Comparison of ENCODE assay signal across 9 cellular contexts in the genomic region with DNA sequence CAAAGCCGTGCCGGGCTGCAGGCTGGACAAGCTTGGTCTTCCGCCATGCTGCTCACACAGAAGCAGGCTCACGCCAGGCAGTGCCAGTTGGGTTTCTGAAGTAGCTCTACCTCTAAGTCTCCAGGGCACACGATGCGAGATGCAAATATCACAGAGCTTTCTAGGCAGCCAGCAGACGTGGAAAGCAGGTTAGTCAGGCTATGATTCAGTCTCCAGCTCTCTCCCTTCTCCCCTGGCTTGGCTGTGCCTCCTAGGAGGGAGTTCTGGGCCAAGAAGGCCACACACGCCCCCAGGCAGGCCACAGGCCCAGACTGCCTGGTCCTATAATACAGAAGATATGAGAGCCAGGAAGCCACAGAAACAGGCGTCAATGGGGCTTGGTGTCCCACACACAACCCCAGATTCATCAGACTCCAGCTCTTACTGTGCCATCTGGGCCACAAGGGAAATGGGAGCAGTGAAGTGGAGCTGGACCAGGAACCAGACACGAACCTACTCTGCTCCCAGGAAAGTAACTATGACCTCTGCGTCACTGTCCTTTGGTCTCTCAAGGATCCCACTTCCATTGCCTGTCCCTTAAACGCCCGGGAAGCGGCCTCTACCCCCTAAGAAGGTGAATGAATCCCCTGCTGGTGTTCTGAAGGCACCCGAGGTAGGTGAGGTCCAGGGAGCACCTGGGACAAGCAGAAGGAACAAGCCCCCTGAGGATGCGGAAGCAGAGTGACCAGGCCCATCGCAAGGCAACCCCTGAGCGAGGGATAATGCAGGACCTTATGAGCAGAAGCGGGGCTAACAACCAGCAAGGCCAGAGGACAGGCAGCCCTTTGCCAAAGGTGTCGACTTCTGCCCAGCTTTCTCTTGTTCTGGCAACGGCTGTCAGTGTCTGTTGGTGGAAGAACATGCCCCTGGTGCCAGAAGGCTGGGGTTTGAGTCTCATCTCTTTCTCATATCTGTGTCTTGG.
A peak's percentile ranks its signal among the peaks of the same experiment; 100 is the strongest.
DNase-seq lines count a peak whose midpoint lies in the region; ATAC-seq, FAIRE-seq and TF ChIP-seq lines count a peak whose summit lies in the region.
"Had no signal": no experiment of that assay in that cellular context is flagged by ENCODE, and none has a peak within 500 bp of the region (broad histone marks: within the 10 kb centered on the region; RNA-seq: fewer than 3 reads in every experiment).

No MANE protein-coding gene starts in this region.

- no peaks in the 10 kb centered on the region for H3K4me1 ChIP-seq in foreskin keratinocyte

- ATAC-seq in SK-N-SH treated with all-trans-retinoic acid at 6 μM for 48 hours = peak; percentile 48
- peak; percentile 90 for ATAC-seq in foreskin keratinocyte

- no peak for TF ChIP-seq CTCF in foreskin keratinocyte (conservative IDR thresholded peaks at IDR 0.05)

- FAIRE-seq in GM12891 (lab: Jason Lieb, UNC) = peak; percentile 54

- TF ChIP-seq POLR2A in GM12891 (IDR thresholded peaks at IDR 0.05; ENCODE audit: low read depth, low read length) = no peak
- TF ChIP-seq POLR2A in erythroblast (IDR thresholded peaks at IDR 0.05; ENCODE audit: low read length) = no peak

- DNase-seq in GM12891 (ENCODE audit: insufficient read length, low spot score) (no peak), foreskin keratinocyte (peak; percentile 40 to 74), DMS 273 treated with DMSO at 0.1 percent for 48 hours (lab: John Stamatoyannopoulos, UW) (no peak), erythroblast (lab: John Stamatoyannopoulos, UW) (no peak), superior temporal gyrus (ENCODE audit: extremely low spot score) (no peak)
- peak; percentile 28 for DNase-seq in stimulated activated CD4-positive, alpha-beta T cell treated with anti-CD3 and anti-CD28 coated beads, Interleukin-4, amount 100 ng/mL, for 24 hours
- DNase-seq in activated effector memory CD4-positive, alpha-beta T cell treated with Interleukin-2 at 50 U/mL for 16 hours = no peak

- no peak overlapping the region for H3K27ac ChIP-seq in foreskin keratinocyte
- H3K27ac ChIP-seq: KMS-11 had no signal

- H3K27me3 ChIP-seq in foreskin keratinocyte = no peaks in the 10 kb centered on the region

TF ChIP-seq in GM12891, 5 proteins besides CTCF, POLR2A, EP300 and RAD21:
- TF ChIP-seq SPI1 (IDR thresholded peaks at IDR 0.05; ENCODE audit: low read depth, low read length) = no peak
- TF ChIP-seq POLR2AphosphoS5 (IDR thresholded peaks at IDR 0.05; ENCODE audit: low read depth, low read length) = no peak
- no peak for TF ChIP-seq PAX5 (IDR thresholded peaks at IDR 0.05; ENCODE audit: insufficient read depth, low read length, severe bottlenecking)
- TF ChIP-seq TAF1 (IDR thresholded peaks at IDR 0.05; ENCODE audit: low read depth, low read length) = no peak
- TF ChIP-seq POU2F2 (IDR thresholded peaks at IDR 0.05; ENCODE audit: low read depth, low read length) = no peak

TF ChIP-seq in SK-N-SH treated with all-trans-retinoic acid at 6 μM for 48 hours, 23 proteins besides CTCF, POLR2A, EP300 and RAD21 (continues in another document):
- TF ChIP-seq ISL1 (CRISPR knock-in tag; IDR thresholded peaks at IDR 0.05) = no peak
- no peak for TF ChIP-seq TSHZ2 (CRISPR knock-in tag; IDR thresholded peaks at IDR 0.05)
- no peak for TF ChIP-seq ARNTL (CRISPR knock-in tag; IDR thresholded peaks at IDR 0.05; ENCODE audit: borderline replicate concordance, low read depth)
- TF ChIP-seq ZNF565 (CRISPR knock-in tag; conservative IDR thresholded peaks at IDR 0.05; ENCODE audit: low read depth) = no peak
- no peak for TF ChIP-seq TCF4 (CRISPR knock-in tag; IDR thresholded peaks at IDR 0.05; ENCODE audit: borderline replicate concordance)
- TF ChIP-seq SNAI2 (CRISPR knock-in tag; IDR thresholded peaks at IDR 0.05) = no peak
- TF ChIP-seq ZNF8 (CRISPR knock-in tag; IDR thresholded peaks at IDR 0.05) = no peak
- TF ChIP-seq CREB5 (CRISPR knock-in tag; IDR thresholded peaks at IDR 0.05; ENCODE audit: low read depth) = no peak
- TF ChIP-seq GLIS3 (CRISPR knock-in tag; IDR thresholded peaks at IDR 0.05) = no peak
- no peak for TF ChIP-seq PATZ1 (CRISPR knock-in tag; IDR thresholded peaks at IDR 0.05; ENCODE audit: borderline replicate concordance)
- no peak for TF ChIP-seq OSR1 (CRISPR knock-in tag; IDR thresholded peaks at IDR 0.05)
- TF ChIP-seq PPARA (CRISPR knock-in tag; IDR thresholded peaks at IDR 0.05; ENCODE audit: borderline replicate concordance) = no peak
- no peak for TF ChIP-seq ZFP30 (CRISPR knock-in tag; IDR thresholded peaks at IDR 0.05)
- no peak for TF ChIP-seq BACH2 (CRISPR knock-in tag; IDR thresholded peaks at IDR 0.05; ENCODE audit: borderline replicate concordance)
- TF ChIP-seq ESRRG (CRISPR knock-in tag; IDR thresholded peaks at IDR 0.05) = no peak
- no peak for TF ChIP-seq CSDC2 (CRISPR knock-in tag; IDR thresholded peaks at IDR 0.05)
- TF ChIP-seq POU6F1 (CRISPR knock-in tag; IDR thresholded peaks at IDR 0.05; ENCODE audit: borderline replicate concordance, low read depth) = no peak

Comparison
In these comparisons a context has a peak if more than half of its experiments do, and no peak if none do; other contexts are left out.
1. DNase-seq: peak in foreskin keratinocyte (2 of 2) and stimulated activated CD4-positive, alpha-beta T cell treated with anti-CD3 and anti-CD28 coated beads, Interleukin-4, amount 100 ng/mL, for 24 hours (single experiment); none in GM12891 (single experiment), DMS 273 treated with DMSO at 0.1 percent for 48 hours (single experiment), erythroblast (0 of 2), superior temporal gyrus (single experiment) and activated effector memory CD4-positive, alpha-beta T cell treated with Interleukin-2 at 50 U/mL for 16 hours (single experiment).